ENCODE assay signal across 7 cellular contexts in the genomic region with DNA sequence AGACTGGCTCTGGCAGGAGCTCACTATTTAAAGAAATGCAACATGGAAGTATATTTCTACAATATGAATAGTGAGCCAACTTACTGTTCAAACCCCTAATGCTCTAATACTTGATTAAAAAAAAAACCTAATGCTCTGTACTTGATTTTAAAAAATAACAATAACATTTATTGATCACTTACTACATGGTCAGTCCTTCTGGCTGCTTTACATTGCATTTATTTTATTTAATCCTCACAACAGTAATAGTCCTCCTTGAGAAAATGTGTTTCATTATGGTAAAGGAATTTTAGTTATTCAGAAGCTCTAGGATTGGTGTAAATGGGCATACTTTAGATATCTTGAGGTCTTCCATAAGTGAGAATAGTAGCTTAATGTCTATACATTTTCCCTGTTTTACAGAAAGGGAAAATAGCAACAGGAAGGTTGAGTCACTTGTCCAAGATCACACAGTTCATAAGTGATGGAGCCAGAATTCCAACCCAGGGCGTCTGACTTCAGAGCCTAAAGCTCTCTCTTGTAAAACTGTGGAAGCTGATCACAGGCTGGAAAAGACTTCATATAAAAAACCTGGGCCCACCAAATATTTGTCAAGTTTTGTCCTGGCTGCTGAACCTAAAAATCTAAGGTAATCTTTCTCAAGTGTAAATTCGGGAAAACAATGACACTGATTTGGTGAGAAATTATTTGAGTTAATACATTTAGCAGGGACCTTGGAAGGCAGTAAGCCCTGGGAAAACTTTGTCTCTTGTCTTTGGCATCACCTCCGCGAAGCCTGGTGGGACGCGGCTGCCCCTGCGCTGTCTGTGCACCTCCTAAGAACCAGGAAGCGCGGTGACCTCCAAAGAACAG. TPM values are rescaled to one million over a fixed set of nuclear protein-coding genes. Genes with fewer than 3 reads are reported as not detected.
DNase-seq lines count a peak whose midpoint lies in the region; ATAC-seq and TF ChIP-seq lines count a peak whose summit lies in the region.

No MANE protein-coding gene starts in this region.

- no peak for TF ChIP-seq CTCF in RWPE2 (IDR thresholded peaks at IDR 0.05; ENCODE audit: poor library complexity, severe bottlenecking)
- no peak for TF ChIP-seq CTCF in neural crest cell (conservative IDR thresholded peaks at IDR 0.05)

- H3K36me3 ChIP-seq in RWPE2 (ENCODE audit: low read depth): peaks cover 49% of the 10 kb centered on the region

- no peaks in the 10 kb centered on the region for H3K9me3 Mint-ChIP-seq in neural crest cell

- peaks cover 51% of the 10 kb centered on the region for H3K4me1 Mint-ChIP-seq in neural crest cell

- peak overlapping the region; percentile 94 for H3K27ac ChIP-seq in RWPE2 (ENCODE audit: poor library complexity, severe bottlenecking)

- DNase-seq in RWPE2 (ENCODE audit: low spot score): no peak
- no peak for DNase-seq in neural crest cell (ENCODE audit: low read depth, low spot score)
- DNase-seq in retina: no peak
- DNase-seq in 8988T: no peak

- peaks cover 47% of the 10 kb centered on the region for H3K4me1 ChIP-seq in RWPE2 (ENCODE audit: insufficient read depth, poor library complexity, severe bottlenecking)

- H3K9me3 ChIP-seq in RWPE2 (ENCODE audit: severe bottlenecking): no peaks in the 10 kb centered on the region

- H3K4me3 ChIP-seq in RWPE2 (ENCODE audit: severe bottlenecking): peak overlapping the region; percentile 64

- no peaks in the 10 kb centered on the region for H3K27me3 ChIP-seq in RWPE2 (ENCODE audit: insufficient read depth, poor library complexity, severe bottlenecking)

- no peaks in the 10 kb centered on the region for H3K36me3 Mint-ChIP-seq in neural crest cell (ENCODE audit: low read depth)

- H3K4me3 Mint-ChIP-seq in neural crest cell: peak overlapping the region; percentile 96

- H3K27me3 Mint-ChIP-seq in neural crest cell (ENCODE audit: low read depth): no peaks in the 10 kb centered on the region

- H3K27ac Mint-ChIP-seq in neural crest cell (ENCODE audit: unreplicated experiment): peak overlapping the region; percentile 97

- ATAC-seq in GM18511 (IDR thresholded peaks at IDR 0.05; ENCODE audit: unreplicated experiment) (peak; percentile 27), HG02759 (IDR thresholded peaks at IDR 0.05; ENCODE audit: unreplicated experiment) (peak; percentile 10), RWPE2 (ENCODE audit: low read depth) (peak; percentile 9), esophagus mucosa (peak; percentile 14)

RNA-seq across cellular contexts. Expression of a gene that starts 0.9 kb away (rescaled TPM):
- 18.4 TPM for total RNA-seq in esophagus mucosa
- total RNA-seq in neural crest cell: 62.3 and 62.5 TPM in 2 replicates
